ENCODE assay signal across 8 cellular contexts in the genomic region with DNA sequence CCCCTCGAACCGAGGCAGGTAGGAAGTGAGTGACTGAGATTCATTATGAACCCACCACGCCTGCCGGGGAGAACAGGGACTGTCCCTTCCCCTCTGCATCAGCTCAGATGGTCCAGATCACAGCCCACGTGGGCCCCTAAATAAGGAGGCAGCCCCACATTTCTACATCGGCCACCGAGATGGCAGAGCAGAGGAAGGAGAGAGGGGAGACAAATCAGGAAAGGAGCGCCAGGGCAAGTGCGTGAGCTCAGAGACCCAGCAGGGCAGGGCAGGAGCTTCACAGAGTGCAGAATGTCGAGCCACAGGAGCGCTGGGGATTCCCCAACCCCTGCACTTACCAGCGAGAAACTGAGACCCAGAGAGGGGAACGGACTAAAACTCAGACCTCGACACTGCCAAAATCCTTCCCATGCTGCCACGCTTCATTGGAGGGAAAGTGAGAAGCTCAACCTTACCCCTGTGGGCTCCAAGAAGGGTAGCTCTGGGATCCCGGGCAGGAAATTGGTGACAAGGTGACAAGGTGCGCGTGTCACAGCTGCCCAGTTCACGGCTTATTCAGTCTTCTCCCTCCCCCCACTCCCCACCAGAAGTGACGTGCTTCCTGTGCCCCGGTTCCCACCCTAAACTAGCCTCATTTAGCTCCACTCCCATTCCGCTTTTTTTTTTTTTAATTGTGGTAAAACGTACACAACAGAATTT. TPM values are rescaled to one million over a fixed set of nuclear protein-coding genes. Genes with fewer than 3 reads are reported as not detected.
DNase-seq lines count a peak whose midpoint lies in the region; ATAC-seq, FAIRE-seq and TF ChIP-seq lines count a peak whose summit lies in the region.

A gene (minus strand): TSS at position 566 of the 699 bp plus-strand sequence. CDS start 13,942 bp downstream, outside the sequence.

- TF ChIP-seq EP300 in H1 (IDR thresholded peaks at IDR 0.05; ENCODE audit: borderline replicate concordance in 1 of 2, low read depth in 2 of 2, low read length in 2 of 2): no peak

- TF ChIP-seq CTCF in H1 (IDR thresholded peaks at IDR 0.05; ENCODE audit: control extremely low read depth in 1 of 3, insufficient read depth in 1 of 3, low read depth in 1 of 3, low read length in 3 of 3): no peak
- no peak for TF ChIP-seq CTCF in thoracic aorta (IDR thresholded peaks at IDR 0.05)

- ATAC-seq in GM19463 (IDR thresholded peaks at IDR 0.05; ENCODE audit: unreplicated experiment): peak; percentile 62
- no peak for ATAC-seq in thoracic aorta (ENCODE audit: insufficient number of reproducible peaks, low FRiP score, low read depth)

- H3K4ac ChIP-seq in H1 (replicated peaks; ENCODE audit: insufficient read length, low read depth, low read length) (no peak within 1 kb of the TSS), neuronal stem cell (ENCODE audit: low read length) (no peak within 1 kb of the TSS)

- no peak for FAIRE-seq in H1 (lab: Jason Lieb, UNC)

- peak within 1 kb of the TSS; percentile 22; the same call in 1 of the 2 replicates for H4K8ac ChIP-seq in H1 (ENCODE audit: extremely low read depth, insufficient read depth, low read length)
- no peak within 1 kb of the TSS for H4K8ac ChIP-seq in neuronal stem cell (ENCODE audit: low read depth, low read length)

- no peaks in the 10 kb centered on the region; a peak in 1 of 22 replicates for H4K20me1 ChIP-seq in BLaER1 treated with 17β-estradiol and CSF1 and Interleukin-3, amounts not matched to agents 10 nM and 100 nM
- no peaks in the 10 kb centered on the region for H4K20me1 ChIP-seq in H1 (replicated peaks in 1 of 2; ENCODE audit: control insufficient read depth in 1 of 2, insufficient read depth in 2 of 2, low read length in 2 of 2)

- H3K23ac ChIP-seq in H1 (ENCODE audit: insufficient read length): no peak within 1 kb of the TSS
- no peak within 1 kb of the TSS for H3K23ac ChIP-seq in neuronal stem cell (ENCODE audit: low read depth, low read length, poor library complexity)

- H3K18ac ChIP-seq in H1 (ENCODE audit: extremely low read depth, low read length): peak within 1 kb of the TSS; percentile 68; the same call in 1 of the 2 replicates
- peak within 1 kb of the TSS; percentile 60 for H3K18ac ChIP-seq in neuronal stem cell (ENCODE audit: low read length)

- no peaks in the 10 kb centered on the region for H3K23me2 ChIP-seq in H1 (ENCODE audit: low read depth, low read length)

- POLR2A ChIA-PET in H1 (lab: Charles Lee; ENCODE audit: partially characterized antibody) (interaction anchor here (0.6 to 1.8 kb wide), 3 partner anchors 126 to 271 kb away, joined by 3 to 8 read pairs (median 4); no protein-coding TSS in a partner anchor), HEK293T (lab: Yijun Ruan, JAX) (no interaction called here)

- no peaks in the 10 kb centered on the region for H3K27me3 ChIP-seq in BLaER1 treated with 17β-estradiol and CSF1 and Interleukin-3, amounts not matched to agents 10 nM and 100 nM
- H3K27me3 ChIP-seq in HUES64 (ENCODE audit: insufficient read depth, low read length) (no peaks in the 10 kb centered on the region), H1 (replicated peaks in 1 of 4; ENCODE audit: control insufficient read depth in 3 of 4, extremely low read depth in 1 of 4, insufficient read depth in 3 of 4, low read length in 3 of 4) (no peaks in the 10 kb centered on the region), neuronal stem cell (ENCODE audit: control insufficient read depth in 3 of 3, insufficient read depth in 3 of 3, low read depth in 1 of 3, low read length in 3 of 3) (peaks cover 0 to 7% (median 0%) of the 10 kb centered on the region in 3 experiments), thoracic aorta (replicated peaks; ENCODE audit: insufficient read depth) (no peaks in the 10 kb centered on the region)

- DNase-seq in activated CD4-positive, alpha-beta T cell treated with anti-CD3 and anti-CD28 coated beads, Interleukin-2, amount 50 U/mL, for 1 hour: peak; percentile 85
- DNase-seq in H1 (ENCODE audit: low read depth in 1 of 2, low spot score in 2 of 2): no peak
- DNase-seq in neuronal stem cell (ENCODE audit: low spot score): no peak
- DNase-seq in thoracic aorta (ENCODE audit: low spot score): peak; percentile 28
- DNase-seq in HEK293T (ENCODE audit: extremely low spot score): no peak

- no peaks in the 10 kb centered on the region for H3K36me3 ChIP-seq in BLaER1 treated with 17β-estradiol and CSF1 and Interleukin-3, amounts not matched to agents 10 nM and 100 nM
- H3K36me3 ChIP-seq in HUES64 (ENCODE audit: insufficient read depth, low read length) (no peaks in the 10 kb centered on the region), H1 (ENCODE audit: control insufficient read depth in 2 of 4, insufficient read depth in 4 of 4, low read length in 3 of 4) (no peaks in the 10 kb centered on the region), neuronal stem cell (replicated peaks in 1 of 2; ENCODE audit: control insufficient read depth in 2 of 2, insufficient read depth in 2 of 2, low read length in 2 of 2) (no peaks in the 10 kb centered on the region), thoracic aorta (no peaks in the 10 kb centered on the region)

- CTCF ChIA-PET in H1 (lab: Charles Lee; ENCODE audit: partially characterized antibody): interaction anchor here (0.6 to 3.2 kb wide), 20 partner anchors 10 to 262 kb away, joined by 3 to 19 read pairs (median 4); a partner anchor contains a TSS
- CTCF ChIA-PET in HEK293T (lab: Yijun Ruan, JAX): interaction anchor here (1.0 to 1.4 kb wide), 4 partner anchors 10 to 137 kb away, joined by 3 to 5 read pairs (median 4); no protein-coding TSS in a partner anchor

- H2BK120ac ChIP-seq in H1 (replicated peaks; ENCODE audit: low read depth, low read length) (no peak within 1 kb of the TSS), neuronal stem cell (ENCODE audit: low read depth, low read length) (no peak within 1 kb of the TSS)

- peak within 1 kb of the TSS; percentile 76 to 93 (median 84) for H3K9ac ChIP-seq in BLaER1 treated with 17β-estradiol and CSF1 and Interleukin-3, amounts not matched to agents 10 nM and 100 nM
- H3K9ac ChIP-seq in HUES64 (ENCODE audit: low read depth, low read length): peak within 1 kb of the TSS; percentile 29; the same call in 1 of the 2 replicates
- H3K9ac ChIP-seq in H1 (replicated peaks in 1 of 4; ENCODE audit: extremely low read depth in 1 of 4, low read depth in 3 of 4, low read length in 3 of 4): no peak within 1 kb of the TSS
- H3K9ac ChIP-seq in neuronal stem cell (ENCODE audit: low read depth, low read length, poor library complexity): no peak within 1 kb of the TSS

- H3K27ac ChIP-seq in BLaER1 treated with 17β-estradiol and CSF1 and Interleukin-3, amounts not matched to agents 10 nM and 100 nM: peak within 1 kb of the TSS; percentile 60 to 97 (median 87); a peak in 21 of 22 replicates
- H3K27ac ChIP-seq in HUES64 (ENCODE audit: low read depth, low read length) (no peak within 1 kb of the TSS), H1 (ENCODE audit: low read depth, low read length) (no peak within 1 kb of the TSS), neuronal stem cell (replicated peaks; ENCODE audit: low read length) (no peak within 1 kb of the TSS), thoracic aorta (peak within 1 kb of the TSS in 1 of 2 donors; percentile 37)

- H2BK20ac ChIP-seq in H1 (ENCODE audit: low read length): no peak within 1 kb of the TSS

- WGBS in HUES64: 48% methylated on average over 23 of the region's 23 CpGs
- WGBS in H1 (ENCODE audit: extremely low coverage in 1 of 2, insufficient coverage in 1 of 2, insufficient read length in 1 of 2, insufficient replicate concordance in 2 of 2, low coverage in 1 of 2, low lambda C conversion rate in 2 of 2, missing lambda C conversion rate in 1 of 2), 2 experiments: 56% methylated on average over 23 of the region's 23 CpGs; no CpG with 5 or more reads in 1 of the 2 experiments
- no CpG with 5 or more reads among the region's 23 CpGs for WGBS in neuronal stem cell (ENCODE audit: extremely low coverage in 2 of 2, insufficient read length in 2 of 2, insufficient replicate concordance in 1 of 2), 2 donors

- H3K56ac ChIP-seq in H1 (replicated peaks; ENCODE audit: insufficient read length, low read depth, low read length): no peak within 1 kb of the TSS

- no peaks in the 10 kb centered on the region for H3K79me2 ChIP-seq in H1 (ENCODE audit: control insufficient read depth in 1 of 2, insufficient read depth in 2 of 2, low read length in 2 of 2)

- H4K5ac ChIP-seq in H1 (ENCODE audit: insufficient read length, low read depth, low read length): no peak within 1 kb of the TSS

- H3K14ac ChIP-seq in H1 (ENCODE audit: insufficient read length) (no peak within 1 kb of the TSS), neuronal stem cell (ENCODE audit: low read length) (peak within 1 kb of the TSS; percentile 75)

- H2BK15ac ChIP-seq in H1 (ENCODE audit: low read length): peak within 1 kb of the TSS; percentile 61; the same call in 1 of the 2 replicates
- no peak within 1 kb of the TSS for H2BK15ac ChIP-seq in neuronal stem cell (ENCODE audit: low read length)

- peaks cover 56 to 96% (median 87%) of the 10 kb centered on the region in 10 experiments for H3K4me1 ChIP-seq in BLaER1 treated with 17β-estradiol and CSF1 and Interleukin-3, amounts not matched to agents 10 nM and 100 nM
- H3K4me1 ChIP-seq in HUES64 (ENCODE audit: insufficient read depth, low read length) (peaks cover 5% of the 10 kb centered on the region; the same call in 1 of the 2 replicates), H1 (replicated peaks in 1 of 4; ENCODE audit: control insufficient read depth in 3 of 4, insufficient read depth in 4 of 4, low read length in 3 of 4) (peaks cover 0 to 5% (median 3%) of the 10 kb centered on the region in 4 experiments; a peak in 5 of 7 replicates), neuronal stem cell (ENCODE audit: control insufficient read depth in 2 of 2, insufficient read depth in 1 of 2, low read depth in 1 of 2, low read length in 2 of 2) (peaks cover 0 to 2% of the 10 kb centered on the region in 2 donors), thoracic aorta (ENCODE audit: control insufficient read depth in 1 of 2, low read depth in 2 of 2) (no peaks in the 10 kb centered on the region)

- no peaks in the 10 kb centered on the region for H3K9me3 ChIP-seq in BLaER1 treated with 17β-estradiol and CSF1 and Interleukin-3, amounts not matched to agents 10 nM and 100 nM (replicated peaks in 1 of 11)
- H3K9me3 ChIP-seq in HUES64 (ENCODE audit: insufficient read depth, low read depth, low read length) (no peaks in the 10 kb centered on the region), H1 (ENCODE audit: insufficient read depth in 2 of 2, low read depth in 1 of 2, low read length in 1 of 2) (no peaks in the 10 kb centered on the region), neuronal stem cell (replicated peaks in 1 of 2; ENCODE audit: control insufficient read depth in 2 of 2, insufficient read depth in 1 of 2, low read depth in 1 of 2, low read length in 2 of 2) (no peaks in the 10 kb centered on the region), thoracic aorta (no peaks in the 10 kb centered on the region)

- H2BK5ac ChIP-seq in H1 (ENCODE audit: low read depth, low read length) (no peak within 1 kb of the TSS), neuronal stem cell (ENCODE audit: low read length) (no peak within 1 kb of the TSS)

- H4K91ac ChIP-seq in H1 (replicated peaks; ENCODE audit: insufficient read length, low read length): no peak within 1 kb of the TSS
- no peak within 1 kb of the TSS for H4K91ac ChIP-seq in neuronal stem cell (ENCODE audit: low read depth, low read length, poor library complexity)

- H2AK5ac ChIP-seq in H1 (ENCODE audit: low read depth, low read length) (no peak within 1 kb of the TSS), neuronal stem cell (ENCODE audit: low read depth, low read length) (no peak within 1 kb of the TSS)

- TF ChIP-seq POLR2A in H1 (IDR thresholded peaks at IDR 0.05; ENCODE audit: control extremely low read depth in 1 of 2, low read depth in 2 of 2, low read length in 2 of 2): no peak

- H2BK12ac ChIP-seq in H1 (ENCODE audit: low read depth, low read length): peak within 1 kb of the TSS; percentile 68; the same call in 1 of the 2 replicates
- H2BK12ac ChIP-seq in neuronal stem cell (ENCODE audit: low read length): no peak within 1 kb of the TSS

- H2AFZ ChIP-seq in H1 (ENCODE audit: low read length): peak within 1 kb of the TSS; percentile 98
- H2AFZ ChIP-seq in neuronal stem cell (ENCODE audit: low read length): peak within 1 kb of the TSS; percentile 60

- no peaks in the 10 kb centered on the region for H3K79me1 ChIP-seq in H1 (ENCODE audit: low read depth, low read length)
- H3K79me1 ChIP-seq in neuronal stem cell (ENCODE audit: low read depth, low read length): no peaks in the 10 kb centered on the region

- peak within 1 kb of the TSS; percentile 56 to 80 (median 68) for H3K4me3 ChIP-seq in BLaER1 treated with 17β-estradiol and CSF1 and Interleukin-3, amounts not matched to agents 10 nM and 100 nM
- H3K4me3 ChIP-seq in HUES64 (ENCODE audit: low read length): peak within 1 kb of the TSS; percentile 39
- H3K4me3 ChIP-seq in H1 (ENCODE audit: extremely low read depth in 1 of 4, insufficient read depth in 2 of 4, low read depth in 3 of 4, low read length in 4 of 4): peak within 1 kb of the TSS in 3 of 4 experiments; percentile 3 to 17 (median 3); a peak in 2 of 8 replicates
- H3K4me3 ChIP-seq in neuronal stem cell (ENCODE audit: low read length in 2 of 2): no peak within 1 kb of the TSS
- H3K4me3 ChIP-seq in thoracic aorta: peak within 1 kb of the TSS; percentile 68

- no peak for TF ChIP-seq RAD21 in H1 (IDR thresholded peaks at IDR 0.05 in 1 of 2, conservative IDR thresholded peaks at IDR 0.05 in 1 of 2; ENCODE audit: low read depth in 2 of 2, low read length in 2 of 2)

- H3K4me2 ChIP-seq in BLaER1 treated with 17β-estradiol and CSF1 and Interleukin-3, amounts not matched to agents 10 nM and 100 nM: peak within 1 kb of the TSS; percentile 83 to 97 (median 89)
- H3K4me2 ChIP-seq in H1 (ENCODE audit: insufficient read depth in 1 of 2, low read depth in 2 of 2, low read length in 2 of 2) (peak within 1 kb of the TSS; percentile 30 to 55; a peak in 3 of 4 replicates), neuronal stem cell (ENCODE audit: insufficient read depth, low read length, poor library complexity, severe bottlenecking) (no peak within 1 kb of the TSS)

RNA-seq across cellular contexts. Expression of the gene that starts here (rescaled TPM):
- 0.55 TPM for polyA plus RNA-seq in HUES64 (2013, experiment 1 of 2)
- polyA plus RNA-seq in HUES64 (2013, experiment 2 of 2): 0.57 TPM
- 0.45 TPM in 1 of 2 replicates, not detected in the other for total RNA-seq in H1 (2021; fragmentation: NEBNext Ultra II Directional; extraction: Animal tissue kit (Norgen Biotek cat#: 25700))
- polyA plus RNA-seq in H1 (2011; rRNA removed): 0.63 and 0.77 TPM in 2 replicates
- 0.44 TPM for polyA plus RNA-seq in H1 (2011; cell fraction: cytosol; rRNA removed)
- 0.60 TPM for polyA plus RNA-seq in H1 (2011; cell fraction: nucleus; rRNA removed)
- 0.27 to 0.81 TPM (median 0.46 TPM) in 3 of 4 replicates, not detected in the other for polyA plus RNA-seq in H1 (2012, experiment 1 of 2)
- polyA plus RNA-seq in H1 (2012, experiment 2 of 2): 0.47 TPM
- 0.18 TPM for polyA plus RNA-seq in H1 (2013, experiment 1 of 2)
- 0.24 TPM for polyA plus RNA-seq in H1 (2013, experiment 2 of 2)
- polyA minus RNA-seq in H1 (2011; rRNA and poly(A)+ RNA removed): 0.51 and 1.6 TPM in 2 replicates
- polyA minus RNA-seq in H1 (2011; cell fraction: cytosol; rRNA and poly(A)+ RNA removed): not detected
- not detected for polyA minus RNA-seq in H1 (2011; cell fraction: nucleus; rRNA and poly(A)+ RNA removed)
- polyA plus RNA-seq in neuronal stem cell (2013, experiment 1 of 2): 0.10 TPM
- polyA plus RNA-seq in neuronal stem cell (2013, experiment 2 of 2): not detected
- total RNA-seq in thoracic aorta: 10 to 100 TPM; 41.6 to 46.6 TPM

Comparison
In these comparisons a context has a peak if more than half of its experiments do, and no peak if none do; other contexts are left out.
1. RNA of the gene that starts here (total RNA-seq): 41.6 to 46.6 TPM in thoracic aorta; 0.45 TPM in H1; every median in the first group is over 10 times any median in the second.
2. H3K27ac ChIP-seq: peak in BLaER1 treated with 17β-estradiol and CSF1 and Interleukin-3, amounts not matched to agents 10 nM and 100 nM (11 of 11); none in HUES64 (single experiment), H1 (single experiment) and neuronal stem cell (single experiment).
3. H3K4me3 ChIP-seq: peak in BLaER1 treated with 17β-estradiol and CSF1 and Interleukin-3, amounts not matched to agents 10 nM and 100 nM (10 of 10), HUES64 (single experiment), H1 (3 of 4) and thoracic aorta (single experiment); none in neuronal stem cell (0 of 2).
4. H3K9ac ChIP-seq: peak in BLaER1 treated with 17β-estradiol and CSF1 and Interleukin-3, amounts not matched to agents 10 nM and 100 nM (11 of 11) and HUES64 (single experiment); none in H1 (0 of 4) and neuronal stem cell (single experiment).
5. DNase-seq: peak in activated CD4-positive, alpha-beta T cell treated with anti-CD3 and anti-CD28 coated beads, Interleukin-2, amount 50 U/mL, for 1 hour (single experiment) and thoracic aorta (single experiment); none in H1 (0 of 2), neuronal stem cell (single experiment) and HEK293T (single experiment).